Comparison of ENCODE assay signal across 8 cellular contexts in the genomic region with DNA sequence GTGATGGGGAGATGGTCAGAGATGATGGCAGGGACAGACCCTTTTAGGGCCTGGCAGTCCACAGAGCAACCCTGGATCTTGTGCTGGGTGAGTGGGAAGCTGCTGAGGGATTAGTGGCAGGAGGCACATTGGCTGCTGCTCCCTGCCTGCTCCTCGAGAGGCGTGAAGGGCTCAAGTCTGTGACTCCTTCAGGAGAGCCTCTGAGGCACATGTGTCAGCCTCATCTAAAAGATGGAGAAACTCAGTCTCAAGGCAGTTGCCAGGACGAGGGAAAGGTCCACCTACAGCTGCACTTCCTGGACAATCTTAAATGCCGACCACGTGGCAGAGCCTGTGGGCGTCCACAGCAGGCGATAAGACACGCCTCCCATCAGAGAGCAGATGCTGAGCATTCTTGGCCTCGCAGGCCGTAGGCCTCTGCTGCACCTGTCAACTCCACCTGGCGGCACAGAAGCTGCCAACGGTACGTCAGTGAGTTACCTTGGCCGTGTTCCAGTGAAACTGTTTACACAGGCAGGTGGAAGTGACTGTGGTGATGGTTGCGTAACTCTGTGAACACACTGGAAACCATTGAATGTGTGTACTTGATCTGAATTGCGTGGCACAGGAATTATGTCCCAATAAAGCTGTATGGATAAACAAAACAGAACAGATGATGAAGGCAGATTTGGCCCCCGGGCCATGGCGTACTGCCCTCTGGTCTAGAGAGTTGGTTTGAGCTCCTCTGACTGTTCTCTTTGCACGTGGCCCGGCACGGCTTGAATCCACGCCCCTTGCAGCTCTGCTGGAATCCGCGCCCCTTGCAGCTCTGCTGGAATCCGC.
A peak's percentile ranks its signal among the peaks of the same experiment; 100 is the strongest.
DNase-seq lines count a peak whose midpoint lies in the region; ATAC-seq lines count a peak whose summit lies in the region.

No MANE protein-coding gene starts in this region.

- H3K27ac ChIP-seq in CD8-positive, alpha-beta memory T cell (ENCODE audit: low read depth, low read length), result no peak overlapping the region

- H3K27me3 Mint-ChIP-seq in CD8-positive, alpha-beta memory T cell, result peaks cover 0 to 1% of the 10 kb centered on the region in 2 donors
- no peaks in the 10 kb centered on the region for H3K27me3 Mint-ChIP-seq in T-helper 2 cell treated with Interferon-gamma antibody and Interleukin-4, amounts not matched to agents 5 μg/mL and 100 μg/mL, for 36 hours (ENCODE audit: low read depth)
- H3K27me3 Mint-ChIP-seq in effector memory CD8-positive, alpha-beta T cell, result no peaks in the 10 kb centered on the region

- no peaks in the 10 kb centered on the region for H3K9me3 ChIP-seq in CD8-positive, alpha-beta memory T cell (ENCODE audit: low read length)

- H3K27ac Mint-ChIP-seq in CD8-positive, alpha-beta memory T cell, result peak overlapping the region; percentile 50 to 92 (median 80)
- H3K27ac Mint-ChIP-seq in T-helper 2 cell treated with Interferon-gamma antibody and Interleukin-4, amounts not matched to agents 5 μg/mL and 100 μg/mL, for 36 hours, result peak overlapping the region; percentile 49
- H3K27ac Mint-ChIP-seq in effector memory CD8-positive, alpha-beta T cell, result peak overlapping the region; percentile 15 to 79
- H3K27ac Mint-ChIP-seq in stimulated activated effector memory CD8-positive, alpha-beta T cell treated with anti-CD3 and anti-CD28 coated beads, Interleukin-12 subunit alpha, Interleukin-12 subunit beta, amount 100 ng/mL, for 72 hours, result peak overlapping the region; percentile 56

- peak; percentile 97 for ATAC-seq in effector memory CD8-positive, alpha-beta T cell (replicated peaks)
- peak; percentile 51 for ATAC-seq in stimulated activated effector memory CD8-positive, alpha-beta T cell treated with anti-CD3 and anti-CD28 coated beads, Interleukin-12 subunit alpha, Interleukin-12 subunit beta, amount 100 ng/mL, for 72 hours
- no peak for ATAC-seq in HG03469 (IDR thresholded peaks at IDR 0.05; ENCODE audit: unreplicated experiment)
- no peak for ATAC-seq in HG03460 (IDR thresholded peaks at IDR 0.05; ENCODE audit: unreplicated experiment)

- peaks cover 33% of the 10 kb centered on the region for H3K36me3 ChIP-seq in CD8-positive, alpha-beta memory T cell (ENCODE audit: insufficient read depth, low read length)

- H3K4me3 Mint-ChIP-seq in CD8-positive, alpha-beta memory T cell, result no peak overlapping the region
- H3K4me3 Mint-ChIP-seq in T-helper 2 cell treated with Interferon-gamma antibody and Interleukin-4, amounts not matched to agents 5 μg/mL and 100 μg/mL, for 36 hours, result no peak overlapping the region
- H3K4me3 Mint-ChIP-seq in effector memory CD8-positive, alpha-beta T cell, result no peak overlapping the region
- H3K4me3 Mint-ChIP-seq in stimulated activated effector memory CD8-positive, alpha-beta T cell treated with anti-CD3 and anti-CD28 coated beads, Interleukin-12 subunit alpha, Interleukin-12 subunit beta, amount 100 ng/mL, for 72 hours, result no peak overlapping the region

- DNase-seq in CD8-positive, alpha-beta memory T cell, result peak in 4 of 5 donors; percentile 31 to 69 (median 59)
- peak; percentile 99 for DNase-seq in NCI-H1105 treated with DMSO at 0.1 percent for 48 hours (lab: John Stamatoyannopoulos, UW)
- no peak for DNase-seq in T-helper 2 cell treated with Interferon-gamma antibody and Interleukin-4, amounts not matched to agents 5 μg/mL and 100 μg/mL, for 36 hours (ENCODE audit: low spot score)
- peak; percentile 18 to 61 (median 56) for DNase-seq in effector memory CD8-positive, alpha-beta T cell
- DNase-seq in stimulated activated effector memory CD8-positive, alpha-beta T cell treated with anti-CD3 and anti-CD28 coated beads, Interleukin-12 subunit alpha, Interleukin-12 subunit beta, amount 100 ng/mL, for 72 hours (ENCODE audit: low spot score in 2 of 2), result no peak
- no peak for DNase-seq in HUDEP-2 (lab: John Stamatoyannopoulos, UW; ENCODE audit: unreplicated experiment in 76 of 76)

- H3K4me3 ChIP-seq in CD8-positive, alpha-beta memory T cell (ENCODE audit: low read length), result no peak overlapping the region

- H3K9me3 Mint-ChIP-seq in CD8-positive, alpha-beta memory T cell, result no peaks in the 10 kb centered on the region
- no peaks in the 10 kb centered on the region for H3K9me3 Mint-ChIP-seq in T-helper 2 cell treated with Interferon-gamma antibody and Interleukin-4, amounts not matched to agents 5 μg/mL and 100 μg/mL, for 36 hours
- H3K9me3 Mint-ChIP-seq in effector memory CD8-positive, alpha-beta T cell, result no peaks in the 10 kb centered on the region
- H3K9me3 Mint-ChIP-seq in stimulated activated effector memory CD8-positive, alpha-beta T cell treated with anti-CD3 and anti-CD28 coated beads, Interleukin-12 subunit alpha, Interleukin-12 subunit beta, amount 100 ng/mL, for 72 hours, result no peaks in the 10 kb centered on the region

- POLR2A ChIA-PET in CD8-positive, alpha-beta memory T cell (lab: Charles Lee), result no interaction called here

- peaks cover 10 to 11% (median 11%) of the 10 kb centered on the region in 3 donors for H3K4me1 Mint-ChIP-seq in CD8-positive, alpha-beta memory T cell
- H3K4me1 Mint-ChIP-seq in T-helper 2 cell treated with Interferon-gamma antibody and Interleukin-4, amounts not matched to agents 5 μg/mL and 100 μg/mL, for 36 hours (ENCODE audit: low read depth), result peaks cover 3% of the 10 kb centered on the region
- peaks cover 0 to 17% of the 10 kb centered on the region in 2 donors for H3K4me1 Mint-ChIP-seq in effector memory CD8-positive, alpha-beta T cell (ENCODE audit: low read depth in 2 of 2)
- peaks cover 22% of the 10 kb centered on the region for H3K4me1 Mint-ChIP-seq in stimulated activated effector memory CD8-positive, alpha-beta T cell treated with anti-CD3 and anti-CD28 coated beads, Interleukin-12 subunit alpha, Interleukin-12 subunit beta, amount 100 ng/mL, for 72 hours

- peaks cover 5% of the 10 kb centered on the region for H3K4me1 ChIP-seq in CD8-positive, alpha-beta memory T cell (ENCODE audit: insufficient read depth, low read length)

- H3K27me3 ChIP-seq in CD8-positive, alpha-beta memory T cell (ENCODE audit: insufficient read depth, low read length, poor library complexity, severe bottlenecking), result no peaks in the 10 kb centered on the region

- CTCF ChIA-PET in CD8-positive, alpha-beta memory T cell (lab: Charles Lee), result interaction anchor here (1.1 to 1.6 kb wide), 3 partner anchors 13 to 134 kb away, joined by 3 to 9 read pairs (median 4); no protein-coding TSS in a partner anchor

- peaks cover 10 to 94% (median 21%) of the 10 kb centered on the region in 3 donors for H3K36me3 Mint-ChIP-seq in CD8-positive, alpha-beta memory T cell
- H3K36me3 Mint-ChIP-seq in T-helper 2 cell treated with Interferon-gamma antibody and Interleukin-4, amounts not matched to agents 5 μg/mL and 100 μg/mL, for 36 hours (ENCODE audit: low read depth), result peaks cover 44% of the 10 kb centered on the region
- peaks cover 19% of the 10 kb centered on the region for H3K36me3 Mint-ChIP-seq in effector memory CD8-positive, alpha-beta T cell (ENCODE audit: insufficient read depth)
- H3K36me3 Mint-ChIP-seq in stimulated activated effector memory CD8-positive, alpha-beta T cell treated with anti-CD3 and anti-CD28 coated beads, Interleukin-12 subunit alpha, Interleukin-12 subunit beta, amount 100 ng/mL, for 72 hours, result peaks cover 53% of the 10 kb centered on the region

Comparison
In these comparisons a context has a peak if more than half of its experiments do, and no peak if none do; other contexts are left out.
1. DNase-seq: peak in CD8-positive, alpha-beta memory T cell (4 of 5), NCI-H1105 treated with DMSO at 0.1 percent for 48 hours (single experiment) and effector memory CD8-positive, alpha-beta T cell (3 of 3); none in T-helper 2 cell treated with Interferon-gamma antibody and Interleukin-4, amounts not matched to agents 5 μg/mL and 100 μg/mL, for 36 hours (single experiment), stimulated activated effector memory CD8-positive, alpha-beta T cell treated with anti-CD3 and anti-CD28 coated beads, Interleukin-12 subunit alpha, Interleukin-12 subunit beta, amount 100 ng/mL, for 72 hours (0 of 2) and HUDEP-2 (0 of 76).
2. ATAC-seq: peak in effector memory CD8-positive, alpha-beta T cell (single experiment) and stimulated activated effector memory CD8-positive, alpha-beta T cell treated with anti-CD3 and anti-CD28 coated beads, Interleukin-12 subunit alpha, Interleukin-12 subunit beta, amount 100 ng/mL, for 72 hours (single experiment); none in HG03469 (single experiment) and HG03460 (single experiment).
3. Peak in every context shown above with its lines, with median percentiles within 50 percentile points of each other: H3K27ac Mint-ChIP-seq.